14 cellular contexts compared by ENCODE assay signal in the genomic region with DNA sequence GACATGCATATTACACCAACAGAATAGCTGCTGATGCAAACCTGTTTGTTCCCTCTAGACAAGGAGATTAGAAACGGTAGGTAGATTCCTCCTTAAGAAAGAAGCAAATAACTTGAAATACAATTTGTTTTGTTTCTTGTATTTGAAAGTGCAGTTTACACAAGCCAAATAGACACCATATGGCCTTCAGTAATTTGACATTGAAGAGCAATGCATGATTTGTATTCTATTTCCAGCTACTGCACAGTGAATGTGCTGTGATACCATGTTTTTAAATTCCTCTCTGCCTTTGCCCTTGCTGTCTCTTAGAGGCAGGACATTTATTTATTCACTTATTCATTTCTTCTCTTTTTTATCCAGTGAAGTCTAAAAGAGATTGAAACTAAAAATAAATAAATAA.
"Had no signal": no experiment of that assay in that cellular context is flagged by ENCODE, and none has a peak within 500 bp of the region (broad histone marks: within the 10 kb centered on the region; RNA-seq: fewer than 3 reads in every experiment).

No MANE protein-coding gene starts in this region.

- DNase-seq: effector memory CD8-positive, alpha-beta T cell; esophagus squamous epithelium; foreskin melanocyte; head of caudate nucleus; hippocampal formation; mammary epithelial cell; mucosa of descending colon; naive thymus-derived CD8-positive, alpha-beta T cell; posterior cingulate gyrus; sigmoid colon; stimulated activated CD4-positive, alpha-beta T cell treated with anti-CD3 and anti-CD28 coated beads, Interleukin-2, amount 100 ng/mL, for 48 hours; stimulated activated naive CD4-positive, alpha-beta T cell treated with Interleukin-2 at 50 U/mL for 16 hours; trophoblast cell had no signal

- ATAC-seq: effector memory CD8-positive, alpha-beta T cell; left lobe of liver; mucosa of descending colon; naive thymus-derived CD8-positive, alpha-beta T cell had no signal
